Comparison of ENCODE assay signal across 20 cellular contexts in genomic region chr2:241855245-241855887, GRCh38. TPM values are rescaled to one million over a fixed set of nuclear protein-coding genes. Genes with fewer than 3 reads are reported as not detected.
A peak's percentile ranks its signal among the peaks of the same experiment; 100 is the strongest.
DNase-seq lines count a peak whose midpoint lies in the region; ATAC-seq and TF ChIP-seq lines count a peak whose summit lies in the region.
"Had no signal": no experiment of that assay in that cellular context is flagged by ENCODE, and none has a peak within 500 bp of the region (broad histone marks: within the 10 kb centered on the region; RNA-seq: fewer than 3 reads in every experiment).

No MANE protein-coding gene starts in this region.

- no peak overlapping the region for H2BK120ac ChIP-seq in neuronal stem cell (ENCODE audit: low read depth, low read length)

- H3K27me3 ChIP-seq in GM06990 (replicated peaks; ENCODE audit: control insufficient read depth, insufficient read depth, low read length) (no peaks in the 10 kb centered on the region), neuronal stem cell (ENCODE audit: control insufficient read depth in 3 of 3, insufficient read depth in 3 of 3, low read depth in 1 of 3, low read length in 3 of 3) (peaks cover 0 to 29% (median 0%) of the 10 kb centered on the region in 3 experiments)

- WGBS in neuronal stem cell (ENCODE audit: extremely low coverage in 2 of 2, insufficient read length in 2 of 2, insufficient replicate concordance in 1 of 2), 2 donors = no CpG with 5 or more reads among the region's 18 CpGs

- no peak for TF ChIP-seq CTCF in GM06990 (IDR thresholded peaks at IDR 0.05; ENCODE audit: insufficient read depth, low read length, poor library complexity, severe bottlenecking)

- intact Hi-C loops in cardiac septum (cut with DNase I) = no loop called here

- no peak overlapping the region for H3K4me3 ChIP-seq in GM06990 (replicated peaks; ENCODE audit: low read depth, low read length)
- no peak overlapping the region for H3K4me3 ChIP-seq in neuronal stem cell (ENCODE audit: low read length in 2 of 2)
- H3K4me3 ChIP-seq: esophagus squamous epithelium, stomach had no signal

- H2BK5ac ChIP-seq in neuronal stem cell (ENCODE audit: low read length) = no peak overlapping the region

- no peak overlapping the region for H4K91ac ChIP-seq in neuronal stem cell (ENCODE audit: low read depth, low read length, poor library complexity)

- peak overlapping the region; percentile 31 for H3K23ac ChIP-seq in neuronal stem cell (ENCODE audit: low read depth, low read length, poor library complexity)

- no peaks in the 10 kb centered on the region for H3K79me1 ChIP-seq in neuronal stem cell (ENCODE audit: low read depth, low read length)

- peak overlapping the region; percentile 5 for H3K18ac ChIP-seq in neuronal stem cell (ENCODE audit: low read length)

- no peak overlapping the region for H4K8ac ChIP-seq in neuronal stem cell (ENCODE audit: low read depth, low read length)

- H2AK5ac ChIP-seq in neuronal stem cell (ENCODE audit: low read depth, low read length) = peak overlapping the region; percentile 11

- no peak overlapping the region for H3K27ac ChIP-seq in neuronal stem cell (replicated peaks; ENCODE audit: low read length)
- H3K27ac ChIP-seq: esophagus squamous epithelium, stomach had no signal

- H3K9ac ChIP-seq in neuronal stem cell (ENCODE audit: low read depth, low read length, poor library complexity) = peak overlapping the region; percentile 3

- H2BK15ac ChIP-seq in neuronal stem cell (ENCODE audit: low read length) = no peak overlapping the region

- peak; percentile 7 for DNase-seq in activated CD4-positive, alpha-beta T cell treated with anti-CD3 and anti-CD28 coated beads for 1 hour
- no peak for DNase-seq in activated CD4-positive, alpha-beta T cell treated with anti-CD3 and anti-CD28 coated beads for 4 hours
- DNase-seq in GM06990 (ENCODE audit: extremely low read depth, insufficient read length) (peak; percentile 11), cardiac septum (ENCODE audit: low spot score) (peak; percentile 71), neuronal stem cell (ENCODE audit: low spot score) (no peak)
- DNase-seq: activated CD8-positive, alpha-beta memory T cell treated with anti-CD3 and anti-CD28 coated beads, Interleukin-2, amount 10 ng/mL, durations not matched to agents 7 days and 5 days; DMS79 treated with DMSO at 0.1 percent for 48 hours; esophagus squamous epithelium; immature natural killer cell; NCI-H1436 treated with DMSO at 0.1 percent for 48 hours; NCI-H2227 treated with DMSO at 0.1 percent for 48 hours; stomach had no signal

- H2AFZ ChIP-seq in neuronal stem cell (ENCODE audit: low read length) = no peak overlapping the region

- H3K9me3 ChIP-seq in neuronal stem cell (replicated peaks in 1 of 2; ENCODE audit: control insufficient read depth in 2 of 2, insufficient read depth in 1 of 2, low read depth in 1 of 2, low read length in 2 of 2) = no peaks in the 10 kb centered on the region
- H3K9me3 ChIP-seq: esophagus squamous epithelium, stomach had no signal

- H3K14ac ChIP-seq in neuronal stem cell (ENCODE audit: low read length) = no peak overlapping the region

- H3K4me2 ChIP-seq in neuronal stem cell (ENCODE audit: insufficient read depth, low read length, poor library complexity, severe bottlenecking) = no peak overlapping the region

- H3K36me3 ChIP-seq in GM06990 (ENCODE audit: control insufficient read depth, insufficient read depth, low read length) (no peaks in the 10 kb centered on the region), neuronal stem cell (replicated peaks in 1 of 2; ENCODE audit: control insufficient read depth in 2 of 2, insufficient read depth in 2 of 2, low read length in 2 of 2) (no peaks in the 10 kb centered on the region)
- H3K36me3 ChIP-seq: esophagus squamous epithelium, stomach had no signal

- no peak overlapping the region for H3K4ac ChIP-seq in neuronal stem cell (ENCODE audit: low read length)

- H3K4me1 ChIP-seq in neuronal stem cell (ENCODE audit: control insufficient read depth in 2 of 2, insufficient read depth in 1 of 2, low read depth in 1 of 2, low read length in 2 of 2) = peaks cover 0 to 8% of the 10 kb centered on the region in 2 donors

- ATAC-seq in GM21515 (IDR thresholded peaks at IDR 0.05; ENCODE audit: unreplicated experiment) (no peak), HG02852 (IDR thresholded peaks at IDR 0.05; ENCODE audit: unreplicated experiment) (no peak), HG03342 (IDR thresholded peaks at IDR 0.05; ENCODE audit: unreplicated experiment) (no peak)
- ATAC-seq: activated CD8-positive, alpha-beta memory T cell treated with anti-CD3 and anti-CD28 coated beads, Interleukin-2, amount 10 ng/mL, durations not matched to agents 7 days and 5 days; Panc1 had no signal

- H2BK12ac ChIP-seq in neuronal stem cell (ENCODE audit: low read length) = peak overlapping the region; percentile 30

RNA-seq across cellular contexts. Expression of gene PDCD1, which starts 3.3 kb away (rescaled TPM):
- total RNA-seq in cardiac septum = 2.0 TPM
- polyA plus RNA-seq in neuronal stem cell (2013, experiment 1 of 2) = not detected
- not detected for polyA plus RNA-seq in neuronal stem cell (2013, experiment 2 of 2)
- total RNA-seq: A172, dermis microvascular lymphatic vessel endothelial cell, lung microvascular endothelial cell, urinary bladder had no signal

RNA-seq across cellular contexts. Expression of gene RTP5, which starts 14.2 kb away (rescaled TPM):
- 0.08 TPM for total RNA-seq in cardiac septum
- not detected for polyA plus RNA-seq in neuronal stem cell (2013, experiment 1 of 2)
- polyA plus RNA-seq in neuronal stem cell (2013, experiment 2 of 2) = not detected
- total RNA-seq: A172; activated CD8-positive, alpha-beta memory T cell treated with anti-CD3 and anti-CD28 coated beads, Interleukin-2, amount 10 ng/mL, durations not matched to agents 7 days and 5 days; dermis microvascular lymphatic vessel endothelial cell; lung microvascular endothelial cell; urinary bladder had no signal
- polyA plus RNA-seq: immature natural killer cell had no signal

RNA-seq across cellular contexts. Expression of gene NEU4, which starts 46.4 kb away (rescaled TPM):
- not detected for total RNA-seq in cardiac septum
- 0.45 TPM for polyA plus RNA-seq in neuronal stem cell (2013, experiment 1 of 2)
- polyA plus RNA-seq in neuronal stem cell (2013, experiment 2 of 2) = 0.37 TPM
- total RNA-seq: A172, esophagus squamous epithelium had no signal
- polyA plus RNA-seq: immature natural killer cell had no signal

Comparison
In these comparisons a context has a peak if more than half of its experiments do, and no peak if none do; other contexts are left out.
1. DNase-seq: peak in activated CD4-positive, alpha-beta T cell treated with anti-CD3 and anti-CD28 coated beads for 1 hour (single experiment), GM06990 (single experiment) and cardiac septum (single experiment); none in activated CD4-positive, alpha-beta T cell treated with anti-CD3 and anti-CD28 coated beads for 4 hours (0 of 2) and neuronal stem cell (single experiment).